ENCODE assay signal across 27 cellular contexts in genomic region chr11:1130276-1131032, GRCh38. TPM values are rescaled to one million over a fixed set of nuclear protein-coding genes. Genes with fewer than 3 reads are reported as not detected.
DNase-seq lines count a peak whose midpoint lies in the region; ATAC-seq, FAIRE-seq and TF ChIP-seq lines count a peak whose summit lies in the region.
"Had no signal": no experiment of that assay in that cellular context is flagged by ENCODE, and none has a peak within 500 bp of the region (broad histone marks: within the 10 kb centered on the region; RNA-seq: fewer than 3 reads in every experiment).

No MANE protein-coding gene starts in this region.

- no peaks in the 10 kb centered on the region for H3K27me3 ChIP-seq in vagina
- H3K27me3 ChIP-seq: brain microvascular endothelial cell had no signal

- H3K4me3 ChIP-seq in kidney (ENCODE audit: low read length in 2 of 2) (no peak overlapping the region), vagina (no peak overlapping the region)
- H3K4me3 ChIP-seq: K562, psoas muscle, smooth muscle cell had no signal

- no peak for FAIRE-seq in kidney (lab: Jason Lieb, UNC)
- FAIRE-seq: K562, TTC549 had no signal

- H3K27ac ChIP-seq in kidney (ENCODE audit: low read depth in 2 of 2, low read length in 2 of 2) (no peak overlapping the region), vagina (no peak overlapping the region)
- H3K27ac ChIP-seq: brain microvascular endothelial cell, psoas muscle had no signal

- H3K4me1 ChIP-seq in kidney (ENCODE audit: control insufficient read depth in 1 of 2, insufficient read depth in 1 of 2, low read depth in 1 of 2, low read length in 2 of 2) (no peaks in the 10 kb centered on the region), vagina (no peaks in the 10 kb centered on the region)
- H3K4me1 ChIP-seq: psoas muscle had no signal

- TF ChIP-seq CTCF in kidney (IDR thresholded peaks at IDR 0.05; ENCODE audit: borderline replicate concordance, extremely low read depth, insufficient read depth) = no peak
- TF ChIP-seq CTCF in vagina (IDR thresholded peaks at IDR 0.05) = no peak

- H3K9ac ChIP-seq in kidney (ENCODE audit: low read length in 2 of 2) = no peak overlapping the region

- no peak for ATAC-seq in HG03460 (IDR thresholded peaks at IDR 0.05; ENCODE audit: unreplicated experiment)
- ATAC-seq: activated naive CD4-positive, alpha-beta T cell treated with anti-CD3 and anti-CD28 coated beads, Interleukin-2, amount 50 U/mL, for 72 hours; activated T-cell treated with anti-CD3 and anti-CD28 coated beads, Interleukin-2, amount 50 U/mL, for 4 hours; K562; natural killer cell treated with Interleukin-12 subunit alpha and Interleukin-12 subunit beta and Interleukin-15 and Interleukin-18, amount 100 ng/mL, for 72 hours had no signal

- intact Hi-C loops in kidney (cut with DNase I) = no loop called here
- intact Hi-C loops in vagina (cut with DNase I) = no loop called here

- H3K36me3 ChIP-seq in kidney (ENCODE audit: control insufficient read depth in 1 of 2, insufficient read depth in 2 of 2, low read length in 2 of 2) (no peaks in the 10 kb centered on the region), vagina (no peaks in the 10 kb centered on the region)
- H3K36me3 ChIP-seq: brain microvascular endothelial cell had no signal

- peak; percentile 24 for DNase-seq in activated CD8-positive, alpha-beta memory T cell treated with anti-CD3 and anti-CD28 coated beads for 24 hours
- no peak for DNase-seq in activated CD8-positive, alpha-beta memory T cell treated with anti-CD3 and anti-CD28 coated beads, Interleukin-2, amount 50 U/mL, for 4 hours
- DNase-seq in NCI-H345 treated with DMSO at 0.1 percent for 48 hours (lab: John Stamatoyannopoulos, UW; ENCODE audit: unreplicated experiment) (peak; percentile 18), kidney (peak; percentile 57), ureter (ENCODE audit: low spot score) (peak; percentile 38), vagina (ENCODE audit: extremely low spot score in 2 of 2) (no peak), Kasumi-1 (lab: John Stamatoyannopoulos, UW) (no peak)
- DNase-seq: activated CD4-positive, alpha-beta T cell treated with anti-CD3 and anti-CD28 coated beads, Interleukin-2, amount 10 ng/mL, durations not matched to agents 7 days and 5 days; activated T-cell treated with anti-CD3 and anti-CD28 coated beads, Interleukin-2, amount 50 U/mL, for 4 hours; brain microvascular endothelial cell; cortex of kidney; DND-41; foreskin fibroblast; GOT3; hippocampal formation; kidney glomerular epithelial cell; mesenchymal stem cell; psoas muscle; RPMI8226; stimulated activated CD4-positive, alpha-beta T cell treated with anti-CD3 and anti-CD28 coated beads, Interleukin-4, amount 100 ng/mL, for 4 hours had no signal

- TF ChIP-seq POLR2A in vagina (IDR thresholded peaks at IDR 0.05) = no peak

- H3K9me3 ChIP-seq in kidney (ENCODE audit: control insufficient read depth in 1 of 2, low read length in 2 of 2) = peaks cover 13 to 16% of the 10 kb centered on the region in 2 donors
- peaks cover 8% of the 10 kb centered on the region for H3K9me3 ChIP-seq in vagina

RNA-seq across cellular contexts. Expression of gene MUC5AC, which starts 27.3 kb away (rescaled TPM):
- total RNA-seq in kidney = 0.03 TPM
- not detected for polyA plus RNA-seq in kidney (ENCODE audit: insufficient read depth, low read depth, low replicate concordance)
- not detected for total RNA-seq in ureter
- not detected for total RNA-seq in vagina
- total RNA-seq: A673; activated CD4-positive, alpha-beta T cell treated with anti-CD3 and anti-CD28 coated beads, Interleukin-2, amount 10 ng/mL, durations not matched to agents 7 days and 5 days; activated naive CD4-positive, alpha-beta T cell treated with anti-CD3 and anti-CD28 coated beads, Interleukin-2, amount 50 U/mL, for 72 hours; K562; natural killer cell treated with Interleukin-12 subunit alpha and Interleukin-12 subunit beta and Interleukin-15 and Interleukin-18, amount 100 ng/mL, for 72 hours; smooth muscle cell had no signal
- polyA plus RNA-seq: K562, psoas muscle, smooth muscle cell had no signal

RNA-seq across cellular contexts. Expression of gene MUC2, which starts 55.8 kb away (rescaled TPM):
- not detected for total RNA-seq in kidney
- polyA plus RNA-seq in kidney (ENCODE audit: insufficient read depth, low read depth, low replicate concordance) = not detected
- total RNA-seq in ureter = 0.39 TPM
- not detected for total RNA-seq in vagina
- total RNA-seq: A673; activated CD4-positive, alpha-beta T cell treated with anti-CD3 and anti-CD28 coated beads, Interleukin-2, amount 10 ng/mL, durations not matched to agents 7 days and 5 days; activated naive CD4-positive, alpha-beta T cell treated with anti-CD3 and anti-CD28 coated beads, Interleukin-2, amount 50 U/mL, for 72 hours; natural killer cell treated with Interleukin-12 subunit alpha and Interleukin-12 subunit beta and Interleukin-15 and Interleukin-18, amount 100 ng/mL, for 72 hours; smooth muscle cell had no signal
- polyA plus RNA-seq: smooth muscle cell had no signal

Comparison
In these comparisons a context has a peak if more than half of its experiments do, and no peak if none do; other contexts are left out.
1. DNase-seq: peak in activated CD8-positive, alpha-beta memory T cell treated with anti-CD3 and anti-CD28 coated beads for 24 hours (single experiment), NCI-H345 treated with DMSO at 0.1 percent for 48 hours (single experiment), kidney (single experiment) and ureter (single experiment); none in activated CD8-positive, alpha-beta memory T cell treated with anti-CD3 and anti-CD28 coated beads, Interleukin-2, amount 50 U/mL, for 4 hours (single experiment), vagina (0 of 2) and Kasumi-1 (0 of 2).